ENCODE assay signal across 1 cellular context in the genomic region with DNA sequence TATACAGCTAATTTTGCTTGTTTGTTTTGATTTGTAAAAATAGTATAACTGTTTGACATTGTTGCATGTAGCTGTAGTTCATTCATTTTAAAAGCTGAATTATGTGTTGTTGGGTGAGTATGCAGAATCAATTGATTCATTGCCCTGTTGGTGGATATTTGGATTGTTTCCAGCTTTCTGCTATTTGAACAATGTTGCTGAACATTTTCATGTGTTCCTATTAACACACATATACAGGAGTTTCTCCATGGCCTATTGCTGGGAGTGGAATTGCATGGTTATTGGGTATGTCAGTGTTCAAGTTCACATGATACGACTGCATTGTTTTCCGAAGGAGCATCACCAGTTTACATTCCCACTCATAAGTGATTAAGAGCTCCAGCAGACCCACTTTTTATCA.
TF ChIP-seq lines count a peak whose summit lies in the region.

No MANE protein-coding gene starts in this region.

TF ChIP-seq in GM23338, 12 proteins besides CTCF, POLR2A, EP300 and RAD21 (continued from another document):
- TF ChIP-seq, protein P1, sequence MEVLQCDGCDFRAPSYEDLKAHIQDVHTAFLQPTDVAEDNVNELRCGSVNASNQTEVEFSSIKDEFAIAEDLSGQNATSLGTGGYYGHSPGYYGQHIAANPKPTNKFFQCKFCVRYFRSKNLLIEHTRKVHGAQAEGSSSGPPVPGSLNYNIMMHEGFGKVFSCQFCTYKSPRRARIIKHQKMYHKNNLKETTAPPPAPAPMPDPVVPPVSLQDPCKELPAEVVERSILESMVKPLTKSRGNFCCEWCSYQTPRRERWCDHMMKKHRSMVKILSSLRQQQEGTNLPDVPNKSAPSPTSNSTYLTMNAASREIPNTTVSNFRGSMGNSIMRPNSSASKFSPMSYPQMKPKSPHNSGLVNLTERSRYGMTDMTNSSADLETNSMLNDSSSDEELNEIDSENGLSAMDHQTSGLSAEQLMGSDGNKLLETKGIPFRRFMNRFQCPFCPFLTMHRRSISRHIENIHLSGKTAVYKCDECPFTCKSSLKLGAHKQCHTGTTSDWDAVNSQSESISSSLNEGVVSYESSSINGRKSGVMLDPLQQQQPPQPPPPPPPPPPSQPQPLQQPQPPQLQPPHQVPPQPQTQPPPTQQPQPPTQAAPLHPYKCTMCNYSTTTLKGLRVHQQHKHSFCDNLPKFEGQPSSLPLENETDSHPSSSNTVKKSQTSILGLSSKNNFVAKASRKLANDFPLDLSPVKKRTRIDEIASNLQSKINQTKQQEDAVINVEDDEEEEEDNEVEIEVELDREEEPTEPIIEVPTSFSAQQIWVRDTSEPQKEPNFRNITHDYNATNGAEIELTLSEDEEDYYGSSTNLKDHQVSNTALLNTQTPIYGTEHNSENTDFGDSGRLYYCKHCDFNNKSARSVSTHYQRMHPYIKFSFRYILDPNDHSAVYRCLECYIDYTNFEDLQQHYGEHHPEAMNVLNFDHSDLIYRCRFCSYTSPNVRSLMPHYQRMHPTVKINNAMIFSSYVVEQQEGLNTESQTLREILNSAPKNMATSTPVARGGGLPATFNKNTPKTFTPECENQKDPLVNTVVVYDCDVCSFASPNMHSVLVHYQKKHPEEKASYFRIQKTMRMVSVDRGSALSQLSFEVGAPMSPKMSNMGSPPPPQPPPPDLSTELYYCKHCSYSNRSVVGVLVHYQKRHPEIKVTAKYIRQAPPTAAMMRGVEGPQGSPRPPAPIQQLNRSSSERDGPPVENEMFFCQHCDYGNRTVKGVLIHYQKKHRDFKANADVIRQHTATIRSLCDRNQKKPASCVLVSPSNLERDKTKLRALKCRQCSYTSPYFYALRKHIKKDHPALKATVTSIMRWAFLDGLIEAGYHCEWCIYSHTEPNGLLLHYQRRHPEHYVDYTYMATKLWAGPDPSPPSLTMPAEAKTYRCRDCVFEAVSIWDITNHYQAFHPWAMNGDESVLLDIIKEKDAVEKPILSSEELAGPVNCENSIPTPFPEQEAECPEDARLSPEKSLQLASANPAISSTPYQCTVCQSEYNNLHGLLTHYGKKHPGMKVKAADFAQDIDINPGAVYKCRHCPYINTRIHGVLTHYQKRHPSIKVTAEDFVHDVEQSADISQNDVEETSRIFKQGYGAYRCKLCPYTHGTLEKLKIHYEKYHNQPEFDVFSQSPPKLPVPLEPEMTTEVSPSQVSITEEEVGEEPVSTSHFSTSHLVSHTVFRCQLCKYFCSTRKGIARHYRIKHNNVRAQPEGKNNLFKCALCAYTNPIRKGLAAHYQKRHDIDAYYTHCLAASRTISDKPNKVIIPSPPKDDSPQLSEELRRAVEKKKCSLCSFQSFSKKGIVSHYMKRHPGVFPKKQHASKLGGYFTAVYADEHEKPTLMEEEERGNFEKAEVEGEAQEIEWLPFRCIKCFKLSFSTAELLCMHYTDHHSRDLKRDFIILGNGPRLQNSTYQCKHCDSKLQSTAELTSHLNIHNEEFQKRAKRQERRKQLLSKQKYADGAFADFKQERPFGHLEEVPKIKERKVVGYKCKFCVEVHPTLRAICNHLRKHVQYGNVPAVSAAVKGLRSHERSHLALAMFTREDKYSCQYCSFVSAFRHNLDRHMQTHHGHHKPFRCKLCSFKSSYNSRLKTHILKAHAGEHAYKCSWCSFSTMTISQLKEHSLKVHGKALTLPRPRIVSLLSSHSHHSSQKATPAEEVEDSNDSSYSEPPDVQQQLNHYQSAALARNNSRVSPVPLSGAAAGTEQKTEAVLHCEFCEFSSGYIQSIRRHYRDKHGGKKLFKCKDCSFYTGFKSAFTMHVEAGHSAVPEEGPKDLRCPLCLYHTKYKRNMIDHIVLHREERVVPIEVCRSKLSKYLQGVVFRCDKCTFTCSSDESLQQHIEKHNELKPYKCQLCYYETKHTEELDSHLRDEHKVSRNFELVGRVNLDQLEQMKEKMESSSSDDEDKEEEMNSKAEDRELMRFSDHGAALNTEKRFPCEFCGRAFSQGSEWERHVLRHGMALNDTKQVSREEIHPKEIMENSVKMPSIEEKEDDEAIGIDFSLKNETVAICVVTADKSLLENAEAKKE (CRISPR knock-in tag; IDR thresholded peaks at IDR 0.05): no peak
- no peak for TF ChIP-seq REST (IDR thresholded peaks at IDR 0.05; ENCODE audit: unreplicated experiment)
- TF ChIP-seq EZH2phosphoT487 (IDR thresholded peaks at IDR 0.05; ENCODE audit: unreplicated experiment): no peak
- TF ChIP-seq ZNF331 (CRISPR knock-in tag; IDR thresholded peaks at IDR 0.05; ENCODE audit: low read depth): no peak
- TF ChIP-seq JUNB (IDR thresholded peaks at IDR 0.05; ENCODE audit: unreplicated experiment): no peak
- no peak for TF ChIP-seq ZNF114 (CRISPR knock-in tag; IDR thresholded peaks at IDR 0.05)
TF ChIP-seq in GM23338: peak in this region for 0.
